8 cellular contexts compared by ENCODE assay signal in genomic region chr6:27250277-27250954, GRCh38. TPM values are rescaled to one million over a fixed set of nuclear protein-coding genes. Genes with fewer than 3 reads are reported as not detected.
A peak's percentile ranks its signal among the peaks of the same experiment; 100 is the strongest.
DNase-seq lines count a peak whose midpoint lies in the region; ATAC-seq and TF ChIP-seq lines count a peak whose summit lies in the region.

No MANE protein-coding gene starts in this region.

- no peaks in the 10 kb centered on the region for H3K36me3 Mint-ChIP-seq in T-helper 1 cell treated with Interleukin-12 subunit alpha and Interleukin-12 subunit beta and Interleukin-4 antibody, amounts not matched to agents 30 μg/mL and 1 μg/mL, for 36 hours (ENCODE audit: low read depth)
- H3K36me3 Mint-ChIP-seq in activated CD8-positive, alpha-beta T cell treated with anti-CD3 and anti-CD28 coated beads for 36 hours (ENCODE audit: low read depth): no peaks in the 10 kb centered on the region
- H3K36me3 Mint-ChIP-seq in stimulated activated effector memory CD8-positive, alpha-beta T cell treated with anti-CD3 and anti-CD28 coated beads, Interleukin-12 subunit alpha, Interleukin-12 subunit beta, amount 100 ng/mL, for 72 hours: no peaks in the 10 kb centered on the region

- no peak overlapping the region for H3K27ac Mint-ChIP-seq in T-helper 1 cell treated with Interleukin-12 subunit alpha and Interleukin-12 subunit beta and Interleukin-4 antibody, amounts not matched to agents 30 μg/mL and 1 μg/mL, for 36 hours
- no peak overlapping the region for H3K27ac Mint-ChIP-seq in activated CD8-positive, alpha-beta T cell treated with anti-CD3 and anti-CD28 coated beads for 36 hours
- H3K27ac Mint-ChIP-seq in stimulated activated effector memory CD8-positive, alpha-beta T cell treated with anti-CD3 and anti-CD28 coated beads, Interleukin-12 subunit alpha, Interleukin-12 subunit beta, amount 100 ng/mL, for 72 hours: peak overlapping the region; percentile 33

- intact Hi-C loops in activated CD8-positive, alpha-beta T cell treated with anti-CD3 and anti-CD28 coated beads for 36 hours (cut with micrococcal nuclease): no loop called here

- DNase-seq in T-helper 1 cell: no peak
- DNase-seq in activated CD8-positive, alpha-beta T cell treated with anti-CD3 and anti-CD28 coated beads for 36 hours: no peak
- no peak for DNase-seq in stimulated activated effector memory CD8-positive, alpha-beta T cell treated with anti-CD3 and anti-CD28 coated beads, Interleukin-12 subunit alpha, Interleukin-12 subunit beta, amount 100 ng/mL, for 72 hours (ENCODE audit: low spot score in 2 of 2)
- no peak for DNase-seq in UCSD-AML1 (lab: John Stamatoyannopoulos, UW; ENCODE audit: unreplicated experiment)

- CTCF ChIA-PET in activated CD8-positive, alpha-beta T cell treated with anti-CD3 and anti-CD28 coated beads for 36 hours (lab: Charles Lee): interaction anchor here (1.0 to 1.6 kb wide), 3 partner anchors 8 to 359 kb away, joined by 3 to 9 read pairs (median 3); no protein-coding TSS in a partner anchor

- peaks cover 2% of the 10 kb centered on the region for H3K4me1 Mint-ChIP-seq in T-helper 1 cell treated with Interleukin-12 subunit alpha and Interleukin-12 subunit beta and Interleukin-4 antibody, amounts not matched to agents 30 μg/mL and 1 μg/mL, for 36 hours (ENCODE audit: low read depth)
- no peaks in the 10 kb centered on the region for H3K4me1 Mint-ChIP-seq in activated CD8-positive, alpha-beta T cell treated with anti-CD3 and anti-CD28 coated beads for 36 hours (ENCODE audit: low read depth)
- H3K4me1 Mint-ChIP-seq in stimulated activated effector memory CD8-positive, alpha-beta T cell treated with anti-CD3 and anti-CD28 coated beads, Interleukin-12 subunit alpha, Interleukin-12 subunit beta, amount 100 ng/mL, for 72 hours: no peaks in the 10 kb centered on the region

- H3K4me3 Mint-ChIP-seq in T-helper 1 cell treated with Interleukin-12 subunit alpha and Interleukin-12 subunit beta and Interleukin-4 antibody, amounts not matched to agents 30 μg/mL and 1 μg/mL, for 36 hours: peak overlapping the region; percentile 86
- H3K4me3 Mint-ChIP-seq in activated CD8-positive, alpha-beta T cell treated with anti-CD3 and anti-CD28 coated beads for 36 hours: peak overlapping the region; percentile 80
- peak overlapping the region; percentile 86 for H3K4me3 Mint-ChIP-seq in stimulated activated effector memory CD8-positive, alpha-beta T cell treated with anti-CD3 and anti-CD28 coated beads, Interleukin-12 subunit alpha, Interleukin-12 subunit beta, amount 100 ng/mL, for 72 hours

- H3K4me3 ChIP-seq in iPS-11a (ENCODE audit: low read depth, low read length): peak overlapping the region; percentile 83

- no peak for TF ChIP-seq CTCF in activated CD8-positive, alpha-beta T cell treated with anti-CD3 and anti-CD28 coated beads for 36 hours (IDR thresholded peaks at IDR 0.05)

- peaks cover 55% of the 10 kb centered on the region for H3K27me3 Mint-ChIP-seq in T-helper 1 cell treated with Interleukin-12 subunit alpha and Interleukin-12 subunit beta and Interleukin-4 antibody, amounts not matched to agents 30 μg/mL and 1 μg/mL, for 36 hours (ENCODE audit: low read depth)
- peaks cover 42% of the 10 kb centered on the region for H3K27me3 Mint-ChIP-seq in activated CD8-positive, alpha-beta T cell treated with anti-CD3 and anti-CD28 coated beads for 36 hours

- POLR2A ChIA-PET in activated CD8-positive, alpha-beta T cell treated with anti-CD3 and anti-CD28 coated beads for 36 hours (lab: Charles Lee): no interaction called here

- no peak for ATAC-seq in activated CD8-positive, alpha-beta T cell treated with anti-CD3 and anti-CD28 coated beads for 36 hours
- ATAC-seq in stimulated activated effector memory CD8-positive, alpha-beta T cell treated with anti-CD3 and anti-CD28 coated beads, Interleukin-12 subunit alpha, Interleukin-12 subunit beta, amount 100 ng/mL, for 72 hours: no peak
- ATAC-seq in GM19351 (IDR thresholded peaks at IDR 0.05; ENCODE audit: unreplicated experiment): no peak
- no peak for ATAC-seq in GM18519 (IDR thresholded peaks at IDR 0.05; ENCODE audit: low FRiP score, unreplicated experiment)

- H3K9me3 Mint-ChIP-seq in T-helper 1 cell treated with Interleukin-12 subunit alpha and Interleukin-12 subunit beta and Interleukin-4 antibody, amounts not matched to agents 30 μg/mL and 1 μg/mL, for 36 hours: no peaks in the 10 kb centered on the region
- no peaks in the 10 kb centered on the region for H3K9me3 Mint-ChIP-seq in activated CD8-positive, alpha-beta T cell treated with anti-CD3 and anti-CD28 coated beads for 36 hours
- no peaks in the 10 kb centered on the region for H3K9me3 Mint-ChIP-seq in stimulated activated effector memory CD8-positive, alpha-beta T cell treated with anti-CD3 and anti-CD28 coated beads, Interleukin-12 subunit alpha, Interleukin-12 subunit beta, amount 100 ng/mL, for 72 hours

RNA-seq across cellular contexts. Expression of gene PRSS16, which starts 2.9 kb away (rescaled TPM):
- 1 to 10 TPM in 1 of 2 experiments, under 1 TPM in 1; 0.65 to 1.9 TPM for total RNA-seq in activated CD8-positive, alpha-beta T cell treated with anti-CD3 and anti-CD28 coated beads for 36 hours
